2 cellular contexts compared by ENCODE assay signal in the genomic region with DNA sequence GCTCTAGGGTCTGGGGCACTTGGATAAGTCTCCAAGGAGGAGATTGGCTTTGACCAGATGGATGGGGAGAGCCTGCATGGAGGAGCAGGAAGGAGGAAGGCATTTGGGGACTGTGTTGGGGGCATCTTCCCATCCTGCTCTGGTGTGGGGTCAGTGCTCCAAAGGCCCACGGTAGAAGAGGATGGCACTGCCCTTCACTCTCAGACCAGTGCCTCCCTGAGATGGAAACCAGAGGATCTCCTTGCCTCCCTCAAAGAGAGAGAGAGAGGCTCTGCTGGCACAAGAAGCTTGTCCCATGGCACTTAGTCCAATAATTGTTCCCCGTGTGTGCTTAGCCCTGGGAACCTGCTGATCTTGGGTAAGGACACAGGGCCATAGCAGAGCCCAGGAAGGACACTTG.
TF ChIP-seq lines count a peak whose summit lies in the region.

No MANE protein-coding gene starts in this region.

TF ChIP-seq in K562, 482 proteins besides CTCF, POLR2A, EP300 and RAD21:
- TF ChIP-seq, protein P1, sequence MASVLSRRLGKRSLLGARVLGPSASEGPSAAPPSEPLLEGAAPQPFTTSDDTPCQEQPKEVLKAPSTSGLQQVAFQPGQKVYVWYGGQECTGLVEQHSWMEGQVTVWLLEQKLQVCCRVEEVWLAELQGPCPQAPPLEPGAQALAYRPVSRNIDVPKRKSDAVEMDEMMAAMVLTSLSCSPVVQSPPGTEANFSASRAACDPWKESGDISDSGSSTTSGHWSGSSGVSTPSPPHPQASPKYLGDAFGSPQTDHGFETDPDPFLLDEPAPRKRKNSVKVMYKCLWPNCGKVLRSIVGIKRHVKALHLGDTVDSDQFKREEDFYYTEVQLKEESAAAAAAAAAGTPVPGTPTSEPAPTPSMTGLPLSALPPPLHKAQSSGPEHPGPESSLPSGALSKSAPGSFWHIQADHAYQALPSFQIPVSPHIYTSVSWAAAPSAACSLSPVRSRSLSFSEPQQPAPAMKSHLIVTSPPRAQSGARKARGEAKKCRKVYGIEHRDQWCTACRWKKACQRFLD (CRISPR knock-in tag; IDR thresholded peaks at IDR 0.05), result peak; percentile 27; the same call in 1 of the 2 replicates
- TF ChIP-seq DNMT1 (IDR thresholded peaks at IDR 0.05), result no peak
TF ChIP-seq in K562: peak in this region for 1.

TF ChIP-seq in HEK293T, 16 proteins besides CTCF, POLR2A, EP300 and RAD21:
- TF ChIP-seq L3MBTL2 (conservative IDR thresholded peaks at IDR 0.05), result no peak
- no peak for TF ChIP-seq FOXA1 (IDR thresholded peaks at IDR 0.05)
- TF ChIP-seq CTBP1 (IDR thresholded peaks at IDR 0.05; ENCODE audit: borderline replicate concordance), result no peak
- TF ChIP-seq BHLHE40 (IDR thresholded peaks at IDR 0.05; ENCODE audit: borderline replicate concordance), result no peak
TF ChIP-seq in HEK293T: peak in this region for 0.
